In the genomic region with DNA sequence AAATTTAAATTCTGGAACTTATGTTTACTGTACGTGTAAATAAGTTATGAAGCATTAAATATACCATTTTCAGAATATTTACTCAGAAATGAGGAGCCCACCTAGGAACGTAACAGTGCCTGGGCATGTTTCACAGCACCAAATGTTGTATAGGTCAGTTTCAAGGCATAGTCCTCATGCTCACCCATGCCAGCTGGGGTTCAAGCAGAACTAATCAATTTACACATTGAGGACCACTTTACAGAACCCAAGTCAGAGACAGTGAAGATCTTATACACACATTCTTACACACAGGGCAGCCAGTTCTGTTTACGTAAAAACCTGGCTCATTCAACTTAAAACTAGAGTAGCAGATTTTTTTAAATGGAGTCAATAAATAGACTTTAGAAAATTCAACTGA, we compare ENCODE assay signal across 1 cellular context.
TF ChIP-seq lines count a peak whose summit lies in the region.

No MANE protein-coding gene starts in this region.

TF ChIP-seq in GM23338, 12 proteins besides CTCF, POLR2A, EP300 and RAD21 (continued from another document):
- TF ChIP-seq, protein P1, sequence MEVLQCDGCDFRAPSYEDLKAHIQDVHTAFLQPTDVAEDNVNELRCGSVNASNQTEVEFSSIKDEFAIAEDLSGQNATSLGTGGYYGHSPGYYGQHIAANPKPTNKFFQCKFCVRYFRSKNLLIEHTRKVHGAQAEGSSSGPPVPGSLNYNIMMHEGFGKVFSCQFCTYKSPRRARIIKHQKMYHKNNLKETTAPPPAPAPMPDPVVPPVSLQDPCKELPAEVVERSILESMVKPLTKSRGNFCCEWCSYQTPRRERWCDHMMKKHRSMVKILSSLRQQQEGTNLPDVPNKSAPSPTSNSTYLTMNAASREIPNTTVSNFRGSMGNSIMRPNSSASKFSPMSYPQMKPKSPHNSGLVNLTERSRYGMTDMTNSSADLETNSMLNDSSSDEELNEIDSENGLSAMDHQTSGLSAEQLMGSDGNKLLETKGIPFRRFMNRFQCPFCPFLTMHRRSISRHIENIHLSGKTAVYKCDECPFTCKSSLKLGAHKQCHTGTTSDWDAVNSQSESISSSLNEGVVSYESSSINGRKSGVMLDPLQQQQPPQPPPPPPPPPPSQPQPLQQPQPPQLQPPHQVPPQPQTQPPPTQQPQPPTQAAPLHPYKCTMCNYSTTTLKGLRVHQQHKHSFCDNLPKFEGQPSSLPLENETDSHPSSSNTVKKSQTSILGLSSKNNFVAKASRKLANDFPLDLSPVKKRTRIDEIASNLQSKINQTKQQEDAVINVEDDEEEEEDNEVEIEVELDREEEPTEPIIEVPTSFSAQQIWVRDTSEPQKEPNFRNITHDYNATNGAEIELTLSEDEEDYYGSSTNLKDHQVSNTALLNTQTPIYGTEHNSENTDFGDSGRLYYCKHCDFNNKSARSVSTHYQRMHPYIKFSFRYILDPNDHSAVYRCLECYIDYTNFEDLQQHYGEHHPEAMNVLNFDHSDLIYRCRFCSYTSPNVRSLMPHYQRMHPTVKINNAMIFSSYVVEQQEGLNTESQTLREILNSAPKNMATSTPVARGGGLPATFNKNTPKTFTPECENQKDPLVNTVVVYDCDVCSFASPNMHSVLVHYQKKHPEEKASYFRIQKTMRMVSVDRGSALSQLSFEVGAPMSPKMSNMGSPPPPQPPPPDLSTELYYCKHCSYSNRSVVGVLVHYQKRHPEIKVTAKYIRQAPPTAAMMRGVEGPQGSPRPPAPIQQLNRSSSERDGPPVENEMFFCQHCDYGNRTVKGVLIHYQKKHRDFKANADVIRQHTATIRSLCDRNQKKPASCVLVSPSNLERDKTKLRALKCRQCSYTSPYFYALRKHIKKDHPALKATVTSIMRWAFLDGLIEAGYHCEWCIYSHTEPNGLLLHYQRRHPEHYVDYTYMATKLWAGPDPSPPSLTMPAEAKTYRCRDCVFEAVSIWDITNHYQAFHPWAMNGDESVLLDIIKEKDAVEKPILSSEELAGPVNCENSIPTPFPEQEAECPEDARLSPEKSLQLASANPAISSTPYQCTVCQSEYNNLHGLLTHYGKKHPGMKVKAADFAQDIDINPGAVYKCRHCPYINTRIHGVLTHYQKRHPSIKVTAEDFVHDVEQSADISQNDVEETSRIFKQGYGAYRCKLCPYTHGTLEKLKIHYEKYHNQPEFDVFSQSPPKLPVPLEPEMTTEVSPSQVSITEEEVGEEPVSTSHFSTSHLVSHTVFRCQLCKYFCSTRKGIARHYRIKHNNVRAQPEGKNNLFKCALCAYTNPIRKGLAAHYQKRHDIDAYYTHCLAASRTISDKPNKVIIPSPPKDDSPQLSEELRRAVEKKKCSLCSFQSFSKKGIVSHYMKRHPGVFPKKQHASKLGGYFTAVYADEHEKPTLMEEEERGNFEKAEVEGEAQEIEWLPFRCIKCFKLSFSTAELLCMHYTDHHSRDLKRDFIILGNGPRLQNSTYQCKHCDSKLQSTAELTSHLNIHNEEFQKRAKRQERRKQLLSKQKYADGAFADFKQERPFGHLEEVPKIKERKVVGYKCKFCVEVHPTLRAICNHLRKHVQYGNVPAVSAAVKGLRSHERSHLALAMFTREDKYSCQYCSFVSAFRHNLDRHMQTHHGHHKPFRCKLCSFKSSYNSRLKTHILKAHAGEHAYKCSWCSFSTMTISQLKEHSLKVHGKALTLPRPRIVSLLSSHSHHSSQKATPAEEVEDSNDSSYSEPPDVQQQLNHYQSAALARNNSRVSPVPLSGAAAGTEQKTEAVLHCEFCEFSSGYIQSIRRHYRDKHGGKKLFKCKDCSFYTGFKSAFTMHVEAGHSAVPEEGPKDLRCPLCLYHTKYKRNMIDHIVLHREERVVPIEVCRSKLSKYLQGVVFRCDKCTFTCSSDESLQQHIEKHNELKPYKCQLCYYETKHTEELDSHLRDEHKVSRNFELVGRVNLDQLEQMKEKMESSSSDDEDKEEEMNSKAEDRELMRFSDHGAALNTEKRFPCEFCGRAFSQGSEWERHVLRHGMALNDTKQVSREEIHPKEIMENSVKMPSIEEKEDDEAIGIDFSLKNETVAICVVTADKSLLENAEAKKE (CRISPR knock-in tag; IDR thresholded peaks at IDR 0.05) = no peak
- no peak for TF ChIP-seq EZH2phosphoT487 (IDR thresholded peaks at IDR 0.05; ENCODE audit: unreplicated experiment)
